ENCODE assay signal across 8 cellular contexts in the genomic region with DNA sequence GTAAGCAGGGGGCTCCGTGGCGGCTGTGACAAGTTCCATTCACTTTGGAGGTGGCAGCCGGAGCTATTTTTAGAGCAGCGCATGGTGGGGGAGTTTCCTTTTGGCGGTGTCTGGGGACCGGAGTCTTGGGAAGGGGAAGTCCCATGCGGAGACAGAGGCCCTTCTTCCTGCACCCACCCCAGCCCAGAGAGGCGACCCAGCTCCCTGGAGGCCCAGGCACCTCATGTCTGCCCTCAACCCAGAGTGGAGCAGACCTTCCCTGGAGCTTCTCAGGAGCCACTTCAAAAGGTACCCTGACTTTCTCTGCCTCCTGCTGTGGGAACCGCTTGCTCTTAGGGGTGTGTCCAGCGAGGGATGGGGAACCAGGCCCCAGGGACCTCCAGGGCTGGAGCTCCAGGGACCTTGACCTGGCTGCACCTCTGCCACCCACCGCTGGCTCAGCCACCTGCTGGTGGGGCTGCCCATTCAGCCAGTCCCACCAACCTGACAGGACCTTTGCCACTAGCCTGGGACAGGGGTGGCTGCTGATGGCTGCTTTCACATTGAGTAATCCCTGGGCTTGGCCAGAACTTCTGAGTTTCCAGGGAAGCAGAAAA. TPM values are rescaled to one million over a fixed set of nuclear protein-coding genes. Genes with fewer than 3 reads are reported as not detected.
DNase-seq lines count a peak whose midpoint lies in the region; ATAC-seq and TF ChIP-seq lines count a peak whose summit lies in the region.

No MANE protein-coding gene starts in this region.

- no peaks in the 10 kb centered on the region for H3K9me3 ChIP-seq in BLaER1 treated with 17β-estradiol and CSF1 and Interleukin-3, amounts not matched to agents 10 nM and 100 nM (replicated peaks in 1 of 11)
- no peaks in the 10 kb centered on the region for H3K9me3 ChIP-seq in Karpas-422 (ENCODE audit: low read length)
- H3K9me3 ChIP-seq in adipocyte (ENCODE audit: control insufficient read depth, low read length) = no peaks in the 10 kb centered on the region

- peak overlapping the region in 10 of 11 experiments; percentile 25 to 70 (median 56); a peak in 17 of 22 replicates for H3K9ac ChIP-seq in BLaER1 treated with 17β-estradiol and CSF1 and Interleukin-3, amounts not matched to agents 10 nM and 100 nM
- H3K9ac ChIP-seq in Karpas-422 (ENCODE audit: low read length) (peak overlapping the region; percentile 52), adipocyte (ENCODE audit: low read length) (peak overlapping the region; percentile 3)

- H3K4me1 Mint-ChIP-seq in osteocyte (ENCODE audit: unreplicated experiment) = peaks cover 84% of the 10 kb centered on the region

- peak; percentile 52 for ATAC-seq in GM19463 (IDR thresholded peaks at IDR 0.05; ENCODE audit: unreplicated experiment)

- H3K36me3 Mint-ChIP-seq in osteocyte (ENCODE audit: unreplicated experiment) = peaks cover 11% of the 10 kb centered on the region

- peaks cover 68 to 100% (median 100%) of the 10 kb centered on the region in 11 experiments for H4K20me1 ChIP-seq in BLaER1 treated with 17β-estradiol and CSF1 and Interleukin-3, amounts not matched to agents 10 nM and 100 nM
- H4K20me1 ChIP-seq in Karpas-422 (ENCODE audit: insufficient read depth, low read depth, low read length) = peaks cover 81% of the 10 kb centered on the region

- peak overlapping the region; percentile 82 for H3K27ac Mint-ChIP-seq in osteocyte (ENCODE audit: unreplicated experiment)

- H3K36me3 ChIP-seq in BLaER1 treated with 17β-estradiol and CSF1 and Interleukin-3, amounts not matched to agents 10 nM and 100 nM = peaks cover 0 to 9% (median under 1%) of the 10 kb centered on the region in 11 experiments; a peak in 7 of 22 replicates
- H3K36me3 ChIP-seq in Karpas-422 (ENCODE audit: insufficient read depth, low read length) (peaks cover 4% of the 10 kb centered on the region; the same call in 1 of the 2 replicates), adipocyte (ENCODE audit: control insufficient read depth, insufficient read depth, low read length, severe bottlenecking) (peaks cover 51% of the 10 kb centered on the region)

- peak overlapping the region; percentile 4 to 58 (median 46); a peak in 17 of 20 replicates for H3K4me3 ChIP-seq in BLaER1 treated with 17β-estradiol and CSF1 and Interleukin-3, amounts not matched to agents 10 nM and 100 nM
- H3K4me3 ChIP-seq in Karpas-422 (ENCODE audit: low read length) (no peak overlapping the region), adipocyte (ENCODE audit: low read length) (no peak overlapping the region)

- TF ChIP-seq CTCF in osteocyte (IDR thresholded peaks at IDR 0.05) = no peak

- H2AFZ ChIP-seq in Karpas-422 (ENCODE audit: low read length) = no peak overlapping the region

- H3K27ac ChIP-seq in BLaER1 treated with 17β-estradiol and CSF1 and Interleukin-3, amounts not matched to agents 10 nM and 100 nM = peak overlapping the region in 9 of 11 experiments; percentile 33 to 76 (median 66); a peak in 18 of 22 replicates
- peak overlapping the region; percentile 90 for H3K27ac ChIP-seq in Karpas-422 (ENCODE audit: low read length)

- H3K27me3 Mint-ChIP-seq in osteocyte (ENCODE audit: unreplicated experiment) = no peaks in the 10 kb centered on the region

- peaks cover 100% of the 10 kb centered on the region for H3K79me2 ChIP-seq in Karpas-422 (ENCODE audit: low read length)

- no peaks in the 10 kb centered on the region for H3K9me3 Mint-ChIP-seq in osteocyte (ENCODE audit: unreplicated experiment)

- DNase-seq in Karpas-422 (no peak), adipocyte (ENCODE audit: low read depth) (peak; percentile 37), osteocyte (ENCODE audit: extremely low spot score, unreplicated experiment) (no peak), NCI-H524 treated with DMSO at 0.1 percent for 48 hours (lab: John Stamatoyannopoulos, UW) (no peak), NCI-H1436 (lab: John Stamatoyannopoulos, UW) (no peak), NCI-H748 (lab: John Stamatoyannopoulos, UW; ENCODE audit: unreplicated experiment) (no peak)

- peaks cover 97 to 100% (median 100%) of the 10 kb centered on the region in 10 experiments for H3K4me1 ChIP-seq in BLaER1 treated with 17β-estradiol and CSF1 and Interleukin-3, amounts not matched to agents 10 nM and 100 nM
- H3K4me1 ChIP-seq in Karpas-422 (ENCODE audit: low read length) = peaks cover 95% of the 10 kb centered on the region
- H3K4me1 ChIP-seq in adipocyte (ENCODE audit: control insufficient read depth, insufficient read depth, low read length) = peaks cover 59% of the 10 kb centered on the region

- no peaks in the 10 kb centered on the region for H3K9me2 ChIP-seq in Karpas-422 (replicated peaks; ENCODE audit: insufficient read depth, low read length)

- peaks cover 0 to 7% (median 0%) of the 10 kb centered on the region in 11 experiments; a peak in 2 of 22 replicates for H3K27me3 ChIP-seq in BLaER1 treated with 17β-estradiol and CSF1 and Interleukin-3, amounts not matched to agents 10 nM and 100 nM
- no peaks in the 10 kb centered on the region for H3K27me3 ChIP-seq in Karpas-422 (ENCODE audit: low read length)
- H3K27me3 ChIP-seq in adipocyte (replicated peaks; ENCODE audit: control insufficient read depth, insufficient read depth, low read length) = no peaks in the 10 kb centered on the region

- H3K4me2 ChIP-seq in BLaER1 treated with 17β-estradiol and CSF1 and Interleukin-3, amounts not matched to agents 10 nM and 100 nM = peak overlapping the region; percentile 80 to 98 (median 94)
- H3K4me2 ChIP-seq in Karpas-422 (ENCODE audit: low read depth, low read length, poor library complexity, severe bottlenecking) = peak overlapping the region; percentile 42

- no peak overlapping the region for H3K4me3 Mint-ChIP-seq in osteocyte (ENCODE audit: unreplicated experiment)

RNA-seq across cellular contexts. Expression of gene NEK6, which starts 34.1 kb away (rescaled TPM):
- total RNA-seq in Karpas-422 (2014; rRNA removed; shearing (Covaris generic); ENCODE audit: low replicate concordance) = 77.9 and 93.3 TPM in 2 replicates
- total RNA-seq in osteocyte = 111 and 115 TPM in 2 replicates

Comparison
In these comparisons a context has a peak if more than half of its experiments do, and no peak if none do; other contexts are left out.
1. H3K4me3 ChIP-seq: peak in BLaER1 treated with 17β-estradiol and CSF1 and Interleukin-3, amounts not matched to agents 10 nM and 100 nM (10 of 10); none in Karpas-422 (single experiment) and adipocyte (single experiment).
2. H3K9ac ChIP-seq: peak in every context shown above with its lines; median percentile 56 in BLaER1 treated with 17β-estradiol and CSF1 and Interleukin-3, amounts not matched to agents 10 nM and 100 nM; 52 in Karpas-422; 3 in adipocyte.